12 cellular contexts compared by ENCODE assay signal in the genomic region with DNA sequence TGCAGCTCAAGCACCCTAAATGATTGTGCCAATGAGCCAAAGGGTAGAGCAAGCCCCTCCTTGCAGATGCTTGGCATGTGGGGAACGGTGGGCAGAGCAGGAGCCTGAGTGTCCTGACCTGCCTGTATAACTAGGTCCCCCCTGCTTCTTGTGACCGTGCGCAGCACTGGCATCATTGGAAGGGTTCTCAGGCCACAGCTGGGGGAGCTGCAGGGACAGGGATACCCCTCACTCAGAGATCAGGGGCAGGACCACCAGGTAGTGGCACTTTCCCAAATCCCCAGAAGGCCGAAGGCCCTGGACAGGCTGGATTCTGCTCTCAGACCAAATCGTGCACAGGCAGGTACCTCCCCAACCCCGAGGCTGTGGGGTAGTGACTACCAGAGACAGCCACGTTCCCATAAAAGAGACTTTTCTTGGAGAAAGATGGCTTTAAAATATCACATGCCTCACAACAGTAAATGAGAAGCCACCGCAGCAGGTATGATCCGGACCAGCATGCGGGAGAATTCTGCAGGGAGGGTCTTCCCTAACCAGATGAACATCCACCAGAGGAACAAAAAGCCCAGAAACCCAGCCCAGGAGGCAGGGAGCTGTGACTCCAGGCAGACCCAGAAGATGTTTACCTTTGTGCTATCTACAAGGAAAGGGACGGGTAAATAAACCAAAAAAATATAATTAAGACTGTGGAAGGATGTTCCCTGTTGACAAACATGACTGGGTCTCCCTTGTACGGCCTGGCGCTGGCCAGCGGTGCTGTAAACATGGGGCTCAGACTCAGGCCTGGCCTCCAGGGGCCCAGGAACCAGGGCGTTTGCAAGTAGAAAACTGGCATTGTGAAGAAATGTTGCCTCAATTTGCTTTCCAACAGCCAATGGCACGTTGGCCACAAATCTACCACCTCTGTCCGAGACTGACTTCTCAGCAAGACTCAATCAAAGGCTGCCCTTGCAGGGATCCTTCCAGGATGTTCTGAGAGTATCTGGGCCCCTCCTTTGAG.
"Had no signal": no experiment of that assay in that cellular context is flagged by ENCODE, and none has a peak within 500 bp of the region (broad histone marks: within the 10 kb centered on the region; RNA-seq: fewer than 3 reads in every experiment).

No MANE protein-coding gene starts in this region.

- H3K27ac ChIP-seq: vagina had no signal

- H3K27me3 Mint-ChIP-seq: activated CD4-positive, alpha-beta T cell treated with anti-CD3 and anti-CD28 coated beads for 36 hours; activated naive CD4-positive, alpha-beta T cell treated with anti-CD3 and anti-CD28 coated beads, Interleukin-2, amount 10 ng/mL, durations not matched to agents 7 days and 5 days; dendritic cell treated with granulocyte-macrophage colony-stimulating factor and Interleukin-4, amounts not matched to agents 40 ng/mL and 50 ng/mL, for 4 days; effector memory CD8-positive, alpha-beta T cell; stimulated activated memory B cell treated with anti-CD40 and anti-IgM and Interleukin-4, amounts not matched to agents 10 μg/mL and 1 μg/mL and 100 μg/mL, for 72 hours had no signal

- H3K9me3 Mint-ChIP-seq: activated naive CD4-positive, alpha-beta T cell treated with anti-CD3 and anti-CD28 coated beads, Interleukin-2, amount 10 ng/mL, durations not matched to agents 7 days and 5 days; activated T-helper 1 cell treated with anti-CD3 and anti-CD28 coated beads, Interleukin-12 subunit alpha, Interleukin-12 subunit beta, Interleukin-2, Interleukin-4 antibody, amounts not matched to agents 30 ng/mL and 10 ng/mL and 1 ng/mL, durations not matched to agents 14 hours and 24 hours and 36 hours; central memory CD8-positive, alpha-beta T cell; dendritic cell treated with granulocyte-macrophage colony-stimulating factor and Interleukin-4, amounts not matched to agents 40 ng/mL and 50 ng/mL, for 4 days; stimulated activated memory B cell treated with anti-CD40 and anti-IgM and Interleukin-4, amounts not matched to agents 10 μg/mL and 1 μg/mL and 100 μg/mL, for 72 hours had no signal

- H3K36me3 ChIP-seq: vagina had no signal

- DNase-seq: activated CD4-positive, alpha-beta T cell treated with anti-CD3 and anti-CD28 coated beads for 36 hours; activated naive CD4-positive, alpha-beta T cell treated with anti-CD3 and anti-CD28 coated beads, Interleukin-2, amount 10 ng/mL, durations not matched to agents 7 days and 5 days; effector memory CD8-positive, alpha-beta T cell; midbrain; right cardiac atrium; stimulated activated CD4-positive, alpha-beta T cell treated with anti-CD3 and anti-CD28 coated beads, Interleukin-1b, Interleukin-23, amount 100 ng/mL, for 48 hours; T1000 had no signal

- H3K4me3 Mint-ChIP-seq: activated CD4-positive, alpha-beta T cell treated with anti-CD3 and anti-CD28 coated beads for 36 hours; activated naive CD4-positive, alpha-beta T cell treated with anti-CD3 and anti-CD28 coated beads, Interleukin-2, amount 10 ng/mL, durations not matched to agents 7 days and 5 days; activated T-helper 1 cell treated with anti-CD3 and anti-CD28 coated beads, Interleukin-12 subunit alpha, Interleukin-12 subunit beta, Interleukin-2, Interleukin-4 antibody, amounts not matched to agents 30 ng/mL and 10 ng/mL and 1 ng/mL, durations not matched to agents 14 hours and 24 hours and 36 hours; central memory CD8-positive, alpha-beta T cell; dendritic cell treated with granulocyte-macrophage colony-stimulating factor and Interleukin-4, amounts not matched to agents 40 ng/mL and 50 ng/mL, for 4 days; effector memory CD8-positive, alpha-beta T cell; stimulated activated memory B cell treated with anti-CD40 and anti-IgM and Interleukin-4, amounts not matched to agents 10 μg/mL and 1 μg/mL and 100 μg/mL, for 72 hours had no signal

- H3K4me3 ChIP-seq: vagina had no signal

- H3K4me1 Mint-ChIP-seq: activated naive CD4-positive, alpha-beta T cell treated with anti-CD3 and anti-CD28 coated beads, Interleukin-2, amount 10 ng/mL, durations not matched to agents 7 days and 5 days; central memory CD8-positive, alpha-beta T cell had no signal

- H3K27ac Mint-ChIP-seq: activated CD4-positive, alpha-beta T cell treated with anti-CD3 and anti-CD28 coated beads for 36 hours; activated naive CD4-positive, alpha-beta T cell treated with anti-CD3 and anti-CD28 coated beads, Interleukin-2, amount 10 ng/mL, durations not matched to agents 7 days and 5 days; activated T-helper 1 cell treated with anti-CD3 and anti-CD28 coated beads, Interleukin-12 subunit alpha, Interleukin-12 subunit beta, Interleukin-2, Interleukin-4 antibody, amounts not matched to agents 30 ng/mL and 10 ng/mL and 1 ng/mL, durations not matched to agents 14 hours and 24 hours and 36 hours; dendritic cell treated with granulocyte-macrophage colony-stimulating factor and Interleukin-4, amounts not matched to agents 40 ng/mL and 50 ng/mL, for 4 days; effector memory CD8-positive, alpha-beta T cell; stimulated activated memory B cell treated with anti-CD40 and anti-IgM and Interleukin-4, amounts not matched to agents 10 μg/mL and 1 μg/mL and 100 μg/mL, for 72 hours had no signal

- H3K9me3 ChIP-seq: vagina had no signal

- H3K36me3 Mint-ChIP-seq: activated naive CD4-positive, alpha-beta T cell treated with anti-CD3 and anti-CD28 coated beads, Interleukin-2, amount 10 ng/mL, durations not matched to agents 7 days and 5 days had no signal

- H3K27me3 ChIP-seq: vagina had no signal
